ENCODE assay signal across 7 cellular contexts in the genomic region with DNA sequence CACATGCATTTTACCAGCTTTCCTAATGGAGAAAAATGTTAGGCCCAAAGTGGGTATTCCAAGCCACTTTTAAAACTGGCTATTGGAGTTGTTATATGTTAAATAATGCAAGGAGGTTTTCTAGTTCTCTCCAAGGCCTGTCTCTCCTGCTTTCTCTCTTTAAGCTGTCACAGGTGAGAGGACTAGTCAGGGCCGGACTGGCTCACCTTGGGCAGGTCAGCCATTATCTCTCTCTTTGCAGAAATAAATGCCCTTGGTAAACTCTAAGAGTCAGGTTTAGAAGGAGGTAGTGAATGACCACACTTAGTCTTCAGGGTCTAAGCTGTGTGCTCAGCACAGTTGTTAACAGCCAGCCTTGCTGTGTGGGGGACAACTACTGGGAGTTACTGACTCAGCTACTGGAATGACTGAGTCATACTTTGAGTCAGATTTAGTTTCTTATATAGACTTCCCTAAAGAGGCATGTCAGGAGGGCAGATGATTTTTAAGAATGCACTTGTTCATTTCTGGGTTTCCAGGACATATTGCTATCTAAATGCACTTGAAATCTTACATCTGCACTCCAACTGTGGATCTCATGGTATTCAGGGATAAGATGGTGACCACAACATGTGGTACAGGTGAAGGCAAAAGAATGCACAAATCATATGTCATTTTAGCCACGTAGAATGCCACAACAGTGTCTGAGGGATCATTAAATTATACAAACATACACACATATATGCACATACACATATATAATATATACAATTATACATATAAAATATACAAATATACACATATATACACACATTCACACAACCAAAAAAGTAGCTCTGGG.
A peak's percentile ranks its signal among the peaks of the same experiment; 100 is the strongest.
DNase-seq lines count a peak whose midpoint lies in the region; ATAC-seq and TF ChIP-seq lines count a peak whose summit lies in the region.

No MANE protein-coding gene starts in this region.

- H3K27me3 ChIP-seq in MG63: no peaks in the 10 kb centered on the region
- no peaks in the 10 kb centered on the region for H3K27me3 ChIP-seq in body of pancreas
- no peaks in the 10 kb centered on the region for H3K27me3 ChIP-seq in vagina

- no peak for TF ChIP-seq CTCF in body of pancreas (IDR thresholded peaks at IDR 0.05)
- TF ChIP-seq CTCF in progenitor cell of endocrine pancreas (IDR thresholded peaks at IDR 0.05; ENCODE audit: unreplicated experiment): no peak
- no peak for TF ChIP-seq CTCF in vagina (IDR thresholded peaks at IDR 0.05)

- no peaks in the 10 kb centered on the region for H3K36me3 Mint-ChIP-seq in progenitor cell of endocrine pancreas (ENCODE audit: insufficient read depth)

- TF ChIP-seq POLR2A in body of pancreas (IDR thresholded peaks at IDR 0.05): no peak
- no peak for TF ChIP-seq POLR2A in vagina (IDR thresholded peaks at IDR 0.05)

- peaks cover 4% of the 10 kb centered on the region for H3K27me3 Mint-ChIP-seq in progenitor cell of endocrine pancreas

- no peaks in the 10 kb centered on the region for H3K9me3 ChIP-seq in MG63
- H3K9me3 ChIP-seq in body of pancreas: no peaks in the 10 kb centered on the region
- no peaks in the 10 kb centered on the region for H3K9me3 ChIP-seq in vagina

- ATAC-seq in GM18858 (IDR thresholded peaks at IDR 0.05; ENCODE audit: unreplicated experiment) (peak; percentile 98), body of pancreas (peak; percentile 71)

- peak overlapping the region; percentile 84 for H3K27ac Mint-ChIP-seq in progenitor cell of endocrine pancreas

- intact Hi-C loops in body of pancreas (cut with DNase I): no loop called here
- intact Hi-C loops in vagina (cut with DNase I): no loop called here

- H3K27ac ChIP-seq in body of pancreas: peak overlapping the region in 1 of 4 donors; percentile 12
- H3K27ac ChIP-seq in vagina: no peak overlapping the region

- H3K4me3 ChIP-seq in MG63 (no peak overlapping the region), body of pancreas (no peak overlapping the region), vagina (no peak overlapping the region)

- peaks cover 8% of the 10 kb centered on the region for H3K4me1 ChIP-seq in body of pancreas
- H3K4me1 ChIP-seq in vagina: no peaks in the 10 kb centered on the region

- H3K4me3 Mint-ChIP-seq in progenitor cell of endocrine pancreas (ENCODE audit: low read depth): no peak overlapping the region

- DNase-seq in HCEC 1CT (peak; percentile 97), MG63 (peak; percentile 74), body of pancreas (peak in 2 of 4 donors; percentile 8 to 27), progenitor cell of endocrine pancreas (ENCODE audit: low spot score, unreplicated experiment) (no peak), NCI-H1436 (lab: John Stamatoyannopoulos, UW) (no peak), vagina (ENCODE audit: extremely low spot score in 2 of 2) (no peak)

- peaks cover 13% of the 10 kb centered on the region for H3K4me1 Mint-ChIP-seq in progenitor cell of endocrine pancreas (ENCODE audit: low read depth)

- 53 to 55% methylated on average over 2 of the region's 2 CpGs for WGBS in body of pancreas, 2 donors

- H3K36me3 ChIP-seq in MG63 (no peaks in the 10 kb centered on the region), body of pancreas (replicated peaks in 1 of 2; ENCODE audit: insufficient read depth in 1 of 2, low read depth in 2 of 2) (no peaks in the 10 kb centered on the region), vagina (no peaks in the 10 kb centered on the region)

- no peaks in the 10 kb centered on the region for H3K9me3 Mint-ChIP-seq in progenitor cell of endocrine pancreas (ENCODE audit: low read depth)

Comparison
In these comparisons a context has a peak if more than half of its experiments do, and no peak if none do; other contexts are left out.
1. DNase-seq: peak in HCEC 1CT (single experiment) and MG63 (single experiment); none in progenitor cell of endocrine pancreas (single experiment), NCI-H1436 (single experiment) and vagina (0 of 2).